8 cellular contexts compared by ENCODE assay signal in the genomic region with DNA sequence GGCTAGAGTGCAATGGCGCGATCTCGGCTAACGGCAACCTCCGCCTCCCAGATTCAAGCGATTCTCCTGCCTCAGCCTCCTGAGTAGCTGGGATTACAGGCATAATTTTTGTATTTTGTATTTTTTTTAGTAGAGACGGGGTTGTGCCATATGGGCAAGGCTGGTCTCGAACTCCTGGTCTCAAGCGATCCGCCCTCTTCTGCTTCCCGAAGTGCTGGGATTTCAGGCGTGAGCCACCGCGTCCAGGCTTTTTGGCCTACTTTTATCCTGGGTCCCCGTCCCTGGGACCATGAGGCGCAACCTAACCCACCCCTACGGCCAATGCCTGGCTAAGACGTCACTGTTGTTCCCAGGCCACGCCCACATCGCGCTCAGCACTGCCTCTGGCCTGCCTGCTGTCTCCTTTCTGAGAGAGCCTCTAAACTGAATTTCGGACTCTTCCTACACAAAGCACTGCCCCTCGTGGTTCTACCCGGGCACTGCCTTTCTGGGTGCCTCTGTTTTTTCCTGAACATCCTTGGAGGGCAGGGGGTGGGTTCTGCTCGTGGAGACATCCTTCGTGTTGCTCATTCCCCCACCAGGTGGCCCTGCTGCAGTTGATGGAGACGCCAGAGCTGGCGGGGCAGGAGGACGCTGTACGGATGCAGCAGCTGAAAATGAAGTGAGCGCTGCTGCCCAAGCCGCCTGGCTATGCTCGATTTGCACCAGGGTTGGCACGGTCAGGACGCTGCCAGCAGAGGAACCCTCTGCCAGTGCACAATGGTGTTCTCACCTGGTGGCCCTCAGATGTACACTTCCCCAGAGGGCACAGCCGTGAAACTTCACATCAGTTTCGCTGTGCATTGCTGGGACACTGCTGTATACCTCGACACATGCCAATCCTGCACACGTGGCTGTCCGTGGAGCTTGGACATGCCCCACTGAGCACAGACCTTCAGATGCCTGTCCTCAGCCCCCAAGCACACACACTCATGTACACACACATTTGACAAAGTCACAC. TPM values are rescaled to one million over a fixed set of nuclear protein-coding genes. Genes with fewer than 3 reads are reported as not detected.
DNase-seq lines count a peak whose midpoint lies in the region; ATAC-seq, FAIRE-seq and TF ChIP-seq lines count a peak whose summit lies in the region.

No MANE protein-coding gene starts in this region.

- no peak for FAIRE-seq in urothelium cell line (lab: Jason Lieb, UNC)

- no peak for TF ChIP-seq POLR2A in suprapubic skin (IDR thresholded peaks at IDR 0.05)
- no peak for TF ChIP-seq POLR2A in prostate gland (IDR thresholded peaks at IDR 0.05)

- H3K4me1 ChIP-seq in suprapubic skin = peaks cover 58% of the 10 kb centered on the region
- H3K4me1 ChIP-seq in prostate gland (replicated peaks) = peaks cover 10% of the 10 kb centered on the region

- no peaks in the 10 kb centered on the region for H3K27me3 ChIP-seq in suprapubic skin
- H3K27me3 ChIP-seq in prostate gland (replicated peaks; ENCODE audit: insufficient read depth) = no peaks in the 10 kb centered on the region

- TF ChIP-seq CTCF in suprapubic skin (IDR thresholded peaks at IDR 0.05) (no peak), prostate gland (IDR thresholded peaks at IDR 0.05) (no peak)

- H3K36me3 ChIP-seq in suprapubic skin (peaks cover 11% of the 10 kb centered on the region), prostate gland (peaks cover 0 to 3% of the 10 kb centered on the region in 2 donors)

- H3K9me3 ChIP-seq in suprapubic skin = no peaks in the 10 kb centered on the region
- no peaks in the 10 kb centered on the region for H3K9me3 ChIP-seq in prostate gland

- no peak for TF ChIP-seq EP300 in suprapubic skin (IDR thresholded peaks at IDR 0.05)

- DNase-seq in ELR (ENCODE audit: low read depth) (peak; percentile 36), NCI-H2171 treated with DMSO at 0.1 percent for 48 hours (lab: John Stamatoyannopoulos, UW) (peak; percentile 93), anterior cingulate cortex (lab: John Stamatoyannopoulos, UW) (peak; percentile 32 to 94 (median 78)), iPS-NIHi7 (ENCODE audit: extremely low spot score) (peak; percentile 88), suprapubic skin (ENCODE audit: low spot score in 2 of 2) (no peak), prostate gland (ENCODE audit: low spot score) (no peak), urothelium cell line (ENCODE audit: low spot score) (no peak)

- intact Hi-C loops in prostate gland (cut with DNase I) = no loop called here

- peak overlapping the region; percentile 31 for H3K27ac ChIP-seq in suprapubic skin
- no peak overlapping the region for H3K27ac ChIP-seq in prostate gland

- 74% methylated on average over 30 of the region's 40 CpGs for WGBS in suprapubic skin
- WGBS in prostate gland = 81% methylated on average over 40 of the region's 40 CpGs

- peak overlapping the region; percentile 87 for H3K4me3 ChIP-seq in suprapubic skin
- no peak overlapping the region for H3K4me3 ChIP-seq in prostate gland

- no peak for ATAC-seq in HG03460 (IDR thresholded peaks at IDR 0.05; ENCODE audit: unreplicated experiment)

RNA-seq across cellular contexts. Expression of a gene that starts 2.0 kb away (rescaled TPM):
- total RNA-seq in suprapubic skin (10 to 100 TPM; 77.0 to 86.7 (median 82.6) TPM), prostate gland (100 to 1,000 TPM in 1 of 2 donors, 10 to 100 TPM in 1; 98.9 to 149 TPM)

RNA-seq across cellular contexts. Expression of a gene that starts 16.0 kb away (rescaled TPM):
- 10 to 100 TPM; 21.2 to 65.5 (median 47.9) TPM for total RNA-seq in suprapubic skin
- total RNA-seq in prostate gland = 10 to 100 TPM in 1 of 2 donors, 1 to 10 TPM in 1; 2.6 to 12.6 TPM

RNA-seq across cellular contexts. Expression of a gene that starts 18.9 kb away (rescaled TPM):
- 1,000 to 10,000 TPM in 1 of 4 donors, 100 to 1,000 TPM in 3; 405 to 1,087 (median 865) TPM for total RNA-seq in suprapubic skin
- total RNA-seq in prostate gland = 100 to 1,000 TPM; 646 to 738 TPM

RNA-seq across cellular contexts. Expression of a gene that starts 22.1 kb away (rescaled TPM):
- total RNA-seq in suprapubic skin = 1 to 10 TPM in 2 of 4 donors, under 1 TPM in 2; 0.49 to 1.4 (median 0.97) TPM
- total RNA-seq in prostate gland = 1 to 10 TPM in 1 of 2 donors, under 1 TPM in 1; 0.27 to 3.6 TPM

RNA-seq across cellular contexts. Expression of a gene that starts 32.9 kb away (rescaled TPM):
- total RNA-seq in suprapubic skin (100 to 1,000 TPM in 1 of 4 donors, 10 to 100 TPM in 3; 72.4 to 107 (median 89.4) TPM), prostate gland (100 to 1,000 TPM; 115 to 130 TPM)

Comparison
In these comparisons a context has a peak if more than half of its experiments do, and no peak if none do; other contexts are left out.
1. DNase-seq: peak in ELR (single experiment), NCI-H2171 treated with DMSO at 0.1 percent for 48 hours (single experiment), anterior cingulate cortex (58 of 58) and iPS-NIHi7 (single experiment); none in suprapubic skin (0 of 2), prostate gland (single experiment) and urothelium cell line (single experiment).